8 cellular contexts compared by ENCODE assay signal in genomic region chr1:58768971-58769808, GRCh38. TPM values are rescaled to one million over a fixed set of nuclear protein-coding genes. Genes with fewer than 3 reads are reported as not detected.
A peak's percentile ranks its signal among the peaks of the same experiment; 100 is the strongest.
DNase-seq lines count a peak whose midpoint lies in the region; ATAC-seq, FAIRE-seq and TF ChIP-seq lines count a peak whose summit lies in the region.

No MANE protein-coding gene starts in this region.

- H3K9me3 Mint-ChIP-seq in natural killer cell = no peaks in the 10 kb centered on the region
- no peaks in the 10 kb centered on the region for H3K9me3 Mint-ChIP-seq in natural killer cell treated with Interleukin-12 subunit alpha and Interleukin-12 subunit beta and Interleukin-15 and Interleukin-18, amount 100 ng/mL, for 72 hours

- ATAC-seq in natural killer cell (peak in 1 of 3 donors; percentile 34), HG02885 (IDR thresholded peaks at IDR 0.05; ENCODE audit: poor library complexity, unreplicated experiment) (no peak)
- ATAC-seq in natural killer cell treated with Interleukin-12 subunit alpha and Interleukin-12 subunit beta and Interleukin-15 and Interleukin-18, amount 100 ng/mL, for 72 hours = no peak

- TF ChIP-seq CTCF in natural killer cell (IDR thresholded peaks at IDR 0.05) (peak; percentile 90), ovary (IDR thresholded peaks at IDR 0.05) (peak; percentile 59 to 73 (median 73))

- FAIRE-seq in frontal cortex (lab: Jason Lieb, UNC) = no peak

- DNase-seq in natural killer cell = peak; percentile 47
- DNase-seq in natural killer cell treated with Interleukin-12 subunit alpha and Interleukin-12 subunit beta and Interleukin-15 and Interleukin-18, amount 100 ng/mL, for 72 hours (ENCODE audit: low spot score) = no peak
- peak; percentile 21 for DNase-seq in NCI-H510A (lab: John Stamatoyannopoulos, UW)
- peak; percentile 66 for DNase-seq in activated T-cell treated with anti-CD3 and anti-CD28 coated beads, Interleukin-2, amount 50 U/mL, for 48 hours
- peak; percentile 30 to 61 for DNase-seq in frontal cortex (ENCODE audit: low spot score in 2 of 2)
- peak; percentile 78 to 91 (median 86) for DNase-seq in ovary
- DNase-seq in GOT3 (lab: John Stamatoyannopoulos, UW) = no peak

- TF ChIP-seq POLR2A in ovary (IDR thresholded peaks at IDR 0.05) = no peak

- H3K4me1 Mint-ChIP-seq in natural killer cell = peaks cover 28% of the 10 kb centered on the region in 2 donors
- H3K4me1 Mint-ChIP-seq in natural killer cell treated with Interleukin-12 subunit alpha and Interleukin-12 subunit beta and Interleukin-15 and Interleukin-18, amount 100 ng/mL, for 72 hours (ENCODE audit: low read depth in 2 of 2) = peaks cover 0 to 6% of the 10 kb centered on the region in 2 donors

- no peaks in the 10 kb centered on the region for H3K27me3 ChIP-seq in ovary

- 34 to 40% (median 40%) methylated on average over 22 of the region's 22 CpGs for WGBS in ovary, 3 donors

- H3K27me3 Mint-ChIP-seq in natural killer cell (ENCODE audit: low read depth in 2 of 2) = peaks cover 0 to 6% of the 10 kb centered on the region in 2 donors
- H3K27me3 Mint-ChIP-seq in natural killer cell treated with Interleukin-12 subunit alpha and Interleukin-12 subunit beta and Interleukin-15 and Interleukin-18, amount 100 ng/mL, for 72 hours = no peaks in the 10 kb centered on the region

- no peaks in the 10 kb centered on the region for H3K36me3 Mint-ChIP-seq in natural killer cell
- H3K36me3 Mint-ChIP-seq in natural killer cell treated with Interleukin-12 subunit alpha and Interleukin-12 subunit beta and Interleukin-15 and Interleukin-18, amount 100 ng/mL, for 72 hours = no peaks in the 10 kb centered on the region

- H3K36me3 ChIP-seq in ovary = no peaks in the 10 kb centered on the region

- no peak overlapping the region for H3K4me3 ChIP-seq in ovary

- no peak overlapping the region for H3K27ac ChIP-seq in ovary

- no peak overlapping the region for H3K4me3 Mint-ChIP-seq in natural killer cell
- H3K4me3 Mint-ChIP-seq in natural killer cell treated with Interleukin-12 subunit alpha and Interleukin-12 subunit beta and Interleukin-15 and Interleukin-18, amount 100 ng/mL, for 72 hours = no peak overlapping the region

- H3K9me3 ChIP-seq in ovary = no peaks in the 10 kb centered on the region

- TF ChIP-seq EP300 in ovary (IDR thresholded peaks at IDR 0.05) = no peak

- no peaks in the 10 kb centered on the region for H3K4me1 ChIP-seq in ovary (ENCODE audit: insufficient read depth)

- intact Hi-C loops in natural killer cell (cut with micrococcal nuclease) = loop anchor here (1.0 kb wide), 1 partner anchor 29 kb away; no protein-coding TSS in a partner anchor
- intact Hi-C loops in ovary (cut with DNase I) = loop anchor here in 1 of 4 donors (2.0 kb wide), 1 partner anchor 30 kb away; no protein-coding TSS in a partner anchor

- no peak overlapping the region for H3K27ac Mint-ChIP-seq in natural killer cell
- no peak overlapping the region for H3K27ac Mint-ChIP-seq in natural killer cell treated with Interleukin-12 subunit alpha and Interleukin-12 subunit beta and Interleukin-15 and Interleukin-18, amount 100 ng/mL, for 72 hours

RNA-seq across cellular contexts. Expression of gene JUN, which starts 14.7 kb away (rescaled TPM):
- total RNA-seq in natural killer cell = 1,000 to 10,000 TPM; 1,209 to 1,942 (median 1,808) TPM
- total RNA-seq in natural killer cell treated with Interleukin-12 subunit alpha and Interleukin-12 subunit beta and Interleukin-15 and Interleukin-18, amount 100 ng/mL, for 72 hours = 10 to 100 TPM; 62.2 to 90.1 TPM
- 51.8 TPM for total RNA-seq in frontal cortex
- total RNA-seq in ovary = 100 to 1,000 TPM in 6 of 7 donors, 10 to 100 TPM in 1; 50.7 to 740 (median 155) TPM
- polyA plus RNA-seq in ovary = 100 to 1,000 TPM; 125 to 231 TPM

Comparison
In these comparisons a context has a peak if more than half of its experiments do, and no peak if none do; other contexts are left out.
1. DNase-seq: peak in natural killer cell (single experiment), NCI-H510A (single experiment), activated T-cell treated with anti-CD3 and anti-CD28 coated beads, Interleukin-2, amount 50 U/mL, for 48 hours (2 of 2), frontal cortex (2 of 2) and ovary (5 of 5); none in natural killer cell treated with Interleukin-12 subunit alpha and Interleukin-12 subunit beta and Interleukin-15 and Interleukin-18, amount 100 ng/mL, for 72 hours (single experiment) and GOT3 (single experiment).